ENCODE assay signal across 20 cellular contexts in the genomic region with DNA sequence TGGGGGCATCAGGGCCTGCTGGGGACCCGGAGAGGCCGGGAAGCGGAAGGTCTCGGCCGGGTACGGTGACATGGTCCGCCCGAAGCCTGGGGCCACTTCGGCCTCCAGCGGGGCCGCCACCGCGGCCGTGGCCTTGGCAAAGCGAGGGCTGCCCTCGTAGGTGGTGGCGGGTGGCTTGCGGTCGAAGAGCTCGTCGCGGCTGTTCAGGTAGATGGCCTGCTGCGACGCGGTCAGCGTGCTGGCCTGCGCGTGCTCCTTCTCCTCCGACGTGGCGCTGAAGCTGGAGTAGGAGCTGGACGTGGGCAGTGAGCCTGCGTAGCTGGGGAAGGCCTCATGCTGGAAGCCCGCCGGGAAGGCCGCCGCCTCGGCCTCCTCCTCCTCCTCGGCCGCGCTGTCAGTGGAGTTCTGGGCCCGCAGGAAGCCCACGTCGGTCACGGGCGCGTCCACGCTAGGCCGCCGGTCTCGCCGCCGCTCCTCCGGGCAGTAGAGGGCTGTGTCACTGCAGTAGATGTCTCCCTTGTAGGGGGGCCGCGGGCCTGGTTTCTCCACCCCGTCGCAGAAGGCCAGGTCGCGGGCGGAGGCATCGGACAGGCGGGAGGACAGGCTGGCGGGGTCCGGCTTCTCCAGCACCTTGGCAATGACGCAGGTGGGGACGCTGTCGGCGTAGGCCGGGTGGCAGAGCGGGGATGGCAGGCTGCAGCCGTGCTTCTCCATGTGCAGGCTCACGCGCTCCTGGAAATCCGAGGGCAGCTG. TPM values are rescaled to one million over a fixed set of nuclear protein-coding genes. Genes with fewer than 3 reads are reported as not detected.
A peak's percentile ranks its signal among the peaks of the same experiment; 100 is the strongest.
DNase-seq lines count a peak whose midpoint lies in the region; ATAC-seq, FAIRE-seq and TF ChIP-seq lines count a peak whose summit lies in the region.
"Had no signal": no experiment of that assay in that cellular context is flagged by ENCODE, and none has a peak within 500 bp of the region (broad histone marks: within the 10 kb centered on the region; RNA-seq: fewer than 3 reads in every experiment).

No MANE protein-coding gene starts in this region.

- peak; percentile 0 for DNase-seq in stimulated activated CD4-positive, alpha-beta T cell treated with anti-CD3 and anti-CD28 coated beads, Interleukin-4, amount 100 ng/mL, for 1 hour
- no peak for DNase-seq in stimulated activated CD4-positive, alpha-beta T cell treated with anti-CD3 and anti-CD28 coated beads, Interleukin-2, amount 100 ng/mL, for 48 hours
- peak in 4 of 5 donors; percentile 14 to 60 (median 21) for DNase-seq in heart left ventricle
- peak; percentile 6 to 75 (median 36) for DNase-seq in pancreas
- DNase-seq in GM23248, result no peak
- no peak for DNase-seq in hippocampal formation (lab: John Stamatoyannopoulos, UW)
- DNase-seq: activated CD4-positive, alpha-beta memory T cell treated with anti-CD3 and anti-CD28 coated beads for 36 hours; activated T-cell treated with anti-CD3 and anti-CD28 coated beads, Interleukin-2, amount 50 U/mL, for 1 hour; AML-193; Calu3; erythroblast; NCI-H187 treated with DMSO at 0.1 percent for 48 hours; NCI-H446; RPMI8226; stimulated activated naive CD4-positive, alpha-beta T cell had no signal

- H3K27ac ChIP-seq in heart left ventricle (no peak overlapping the region), pancreas (no peak overlapping the region), GM23248 (no peak overlapping the region)

- H3K36me3 ChIP-seq in heart left ventricle (no peaks in the 10 kb centered on the region), pancreas (no peaks in the 10 kb centered on the region), GM23248 (ENCODE audit: low read depth) (no peaks in the 10 kb centered on the region)

- H3K4me3 ChIP-seq in heart left ventricle (no peak overlapping the region), pancreas (no peak overlapping the region), GM23248 (no peak overlapping the region)
- H3K4me3 ChIP-seq: lung had no signal

- intact Hi-C loops in heart left ventricle (cut with DNase I), result loop anchor here in 1 of 10 donors (10.0 kb wide), 1 partner anchor 106 kb away; no protein-coding TSS in a partner anchor
- intact Hi-C loops in pancreas (cut with DNase I), result loop anchor here in 1 of 3 donors (10.0 kb wide), 1 partner anchor 94 kb away; no protein-coding TSS in a partner anchor

- H3K9me3 ChIP-seq in heart left ventricle (no peaks in the 10 kb centered on the region), pancreas (no peaks in the 10 kb centered on the region), GM23248 (ENCODE audit: low read depth) (no peaks in the 10 kb centered on the region)
- H3K9me3 ChIP-seq: gastroesophageal sphincter had no signal

- no peaks in the 10 kb centered on the region for H3K79me2 ChIP-seq in GM23248 (ENCODE audit: insufficient read depth)

- H3K9me2 ChIP-seq in GM23248 (ENCODE audit: insufficient read depth), result no peaks in the 10 kb centered on the region

- TF ChIP-seq POLR2A in heart left ventricle (IDR thresholded peaks at IDR 0.05), result no peak

- FAIRE-seq in pancreas (lab: Jason Lieb, UNC), result no peak
- FAIRE-seq: bronchial epithelial cell had no signal

- no peak for TF ChIP-seq CTCF in heart left ventricle (IDR thresholded peaks at IDR 0.05)
- no peak for TF ChIP-seq CTCF in pancreas (IDR thresholded peaks at IDR 0.05)

- H3F3A ChIP-seq in GM23248 (ENCODE audit: insufficient read depth), result no peaks in the 10 kb centered on the region

- H3K27me3 ChIP-seq in heart left ventricle (no peaks in the 10 kb centered on the region), pancreas (no peaks in the 10 kb centered on the region), GM23248 (replicated peaks; ENCODE audit: insufficient read depth) (no peaks in the 10 kb centered on the region)
- H3K27me3 ChIP-seq: gastroesophageal sphincter had no signal

- in situ Hi-C loops in GM23248 (cut with MboI), result no loop called here

- no peak overlapping the region for H2AFZ ChIP-seq in GM23248

- H3K9ac ChIP-seq in GM23248, result no peak overlapping the region

- no peaks in the 10 kb centered on the region for H4K20me1 ChIP-seq in GM23248 (ENCODE audit: insufficient read depth)

- 97% methylated on average over 67 to 75 of the region's 75 CpGs for WGBS in heart left ventricle, 4 donors
- 96% methylated on average over 63 to 75 of the region's 75 CpGs for WGBS in pancreas, 2 donors
- WGBS in GM23248 (ENCODE audit: low coverage in 1 of 2, low lambda C conversion rate in 2 of 2, missing lambda C conversion rate in 2 of 2), 2 experiments, result 96% methylated on average over 49 to 75 of the region's 75 CpGs

- no peak overlapping the region for H3K4me2 ChIP-seq in GM23248 (ENCODE audit: unreplicated experiment)

- H3K4me1 ChIP-seq in heart left ventricle (peaks cover 0 to 8% (median 0%) of the 10 kb centered on the region in 12 donors), pancreas (peaks cover 35 to 39% (median 36%) of the 10 kb centered on the region in 3 donors), GM23248 (ENCODE audit: insufficient read depth) (peaks cover 3% of the 10 kb centered on the region; the same call in 1 of the 2 replicates)

- ATAC-seq in heart left ventricle (no peak), pancreas (no peak), HG03139 (IDR thresholded peaks at IDR 0.05; ENCODE audit: unreplicated experiment) (no peak)
- ATAC-seq: gastroesophageal sphincter had no signal

RNA-seq across cellular contexts. Expression of a gene that starts 48.5 kb away (rescaled TPM):
- total RNA-seq in heart left ventricle (1 to 10 TPM in 5 of 9 donors, under 1 TPM in 4; 0.14 to 2.8 (median 1.9) TPM), pancreas (10 to 100 TPM in 4 of 6 donors, 1 to 10 TPM in 2; 9.1 to 18.2 (median 13.2) TPM)
- polyA plus RNA-seq in heart left ventricle (under 1 TPM; 0.24 to 0.46 TPM), pancreas (10 to 100 TPM; 20.5 to 32.2 TPM), GM23248 (2016; fragmentation: Nextera tagmentation; extraction: Ambion mirVana) (0.60 and 0.65 TPM in 2 replicates)
- total RNA-seq in GM23248 (2014; rRNA removed; shearing (Covaris generic)), result 0.11 and 1.4 TPM in 2 replicates
- total RNA-seq: myocyte had no signal

Comparison
In these comparisons a context has a peak if more than half of its experiments do, and no peak if none do; other contexts are left out.
1. DNase-seq: peak in stimulated activated CD4-positive, alpha-beta T cell treated with anti-CD3 and anti-CD28 coated beads, Interleukin-4, amount 100 ng/mL, for 1 hour (single experiment), heart left ventricle (4 of 5) and pancreas (6 of 6); none in stimulated activated CD4-positive, alpha-beta T cell treated with anti-CD3 and anti-CD28 coated beads, Interleukin-2, amount 100 ng/mL, for 48 hours (0 of 2), GM23248 (single experiment) and hippocampal formation (0 of 2).